ENCODE assay signal across 10 cellular contexts in genomic region chr19:42441047-42441440, GRCh38. TPM values are rescaled to one million over a fixed set of nuclear protein-coding genes. Genes with fewer than 3 reads are reported as not detected.
DNase-seq lines count a peak whose midpoint lies in the region; ATAC-seq and TF ChIP-seq lines count a peak whose summit lies in the region.
"Had no signal": no experiment of that assay in that cellular context is flagged by ENCODE, and none has a peak within 500 bp of the region (broad histone marks: within the 10 kb centered on the region; RNA-seq: fewer than 3 reads in every experiment).

No MANE protein-coding gene starts in this region.

- H3K4me2 ChIP-seq in SK-N-SH, result no peak overlapping the region

- CTCF ChIA-PET in activated CD8-positive, alpha-beta memory T cell treated with anti-CD3 and anti-CD28 coated beads, Interleukin-2, amount 10 ng/mL, durations not matched to agents 7 days and 5 days (lab: Charles Lee), result interaction anchor here (0.5 to 3.7 kb wide), 39 partner anchors 8 to 1977 kb away, joined by 3 to 85 read pairs (median 4); partner anchors contain the start of genes CEACAM1 and GSK3A
- CTCF ChIA-PET in SK-N-SH (lab: Yijun Ruan, JAX), result interaction anchor here (0.9 to 3.4 kb wide), 11 partner anchors 10 to 265 kb away, joined by 3 to 43 read pairs (median 7); partner anchors contain the start of genes CEACAM1 and LIPE

- H2AFZ ChIP-seq in SK-N-SH (ENCODE audit: low read depth), result no peak overlapping the region

- DNase-seq in activated CD8-positive, alpha-beta memory T cell treated with anti-CD3 and anti-CD28 coated beads, Interleukin-2, amount 10 ng/mL, durations not matched to agents 7 days and 5 days, result peak; percentile 61
- no peak for DNase-seq in activated CD8-positive, alpha-beta memory T cell treated with anti-CD3 and anti-CD28 coated beads, Interleukin-2, amount 50 U/mL, for 4 hours
- DNase-seq in NCI-H146 treated with DMSO at 0.1 percent for 48 hours (lab: John Stamatoyannopoulos, UW; ENCODE audit: unreplicated experiment) (peak; percentile 15), iPS-NIHi7 (ENCODE audit: extremely low spot score) (no peak), SK-N-SH (no peak)
- peak in 1 of 3 experiments; percentile 18 for DNase-seq in effector memory CD8-positive, alpha-beta T cell
- no peak for DNase-seq in stimulated activated naive CD8-positive, alpha-beta T cell treated with anti-CD3 and anti-CD28 coated beads, Interleukin-15, Interleukin-2, amounts not matched to agents 100 U/mL and 50 U/mL, for 24 hours

- H3K27me3 ChIP-seq in SK-N-SH (ENCODE audit: insufficient read depth), result no peaks in the 10 kb centered on the region

- no peaks in the 10 kb centered on the region for H3K9me2 ChIP-seq in SK-N-SH

- POLR2A ChIA-PET in SK-N-SH (lab: Yijun Ruan, JAX), result no interaction called here

- H4K20me1 ChIP-seq in SK-N-SH (ENCODE audit: insufficient read depth), result no peaks in the 10 kb centered on the region

- H3K9me3 ChIP-seq in SK-N-SH, result no peaks in the 10 kb centered on the region

- H3K4me3 ChIP-seq in SK-N-SH (ENCODE audit: low read depth in 2 of 2, low read length in 1 of 2), result no peak overlapping the region

- H3K9ac ChIP-seq in SK-N-SH, result no peak overlapping the region

- no peak for TF ChIP-seq EP300 in SK-N-SH (IDR thresholded peaks at IDR 0.05; ENCODE audit: borderline replicate concordance in 1 of 2, low read depth in 1 of 2, low read length in 1 of 2)

- peak overlapping the region; percentile 73 for H3K27ac Mint-ChIP-seq in activated CD8-positive, alpha-beta memory T cell treated with anti-CD3 and anti-CD28 coated beads, Interleukin-2, amount 10 ng/mL, durations not matched to agents 7 days and 5 days
- H3K27ac Mint-ChIP-seq in effector memory CD8-positive, alpha-beta T cell, result peak overlapping the region in 1 of 2 donors; percentile 38

- H3K79me2 ChIP-seq in SK-N-SH (ENCODE audit: insufficient read depth), result no peaks in the 10 kb centered on the region

- H3K36me3 Mint-ChIP-seq in activated CD8-positive, alpha-beta memory T cell treated with anti-CD3 and anti-CD28 coated beads, Interleukin-2, amount 10 ng/mL, durations not matched to agents 7 days and 5 days, result no peaks in the 10 kb centered on the region
- H3K36me3 Mint-ChIP-seq in effector memory CD8-positive, alpha-beta T cell (ENCODE audit: insufficient read depth), result peaks cover 3% of the 10 kb centered on the region

- H3F3A ChIP-seq in SK-N-SH (replicated peaks; ENCODE audit: insufficient read depth), result no peaks in the 10 kb centered on the region

- H3K4me1 Mint-ChIP-seq in activated CD8-positive, alpha-beta memory T cell treated with anti-CD3 and anti-CD28 coated beads, Interleukin-2, amount 10 ng/mL, durations not matched to agents 7 days and 5 days, result peaks cover 35% of the 10 kb centered on the region
- peaks cover 18 to 19% of the 10 kb centered on the region in 2 donors for H3K4me1 Mint-ChIP-seq in effector memory CD8-positive, alpha-beta T cell (ENCODE audit: low read depth in 2 of 2)

- peak overlapping the region; percentile 1 for H3K4me3 Mint-ChIP-seq in activated CD8-positive, alpha-beta memory T cell treated with anti-CD3 and anti-CD28 coated beads, Interleukin-2, amount 10 ng/mL, durations not matched to agents 7 days and 5 days
- H3K4me3 Mint-ChIP-seq in effector memory CD8-positive, alpha-beta T cell, result peak overlapping the region in 1 of 2 donors; percentile 41
- H3K4me3 Mint-ChIP-seq: neural crest cell had no signal

- 89% methylated on average over 2 of the region's 2 CpGs for WGBS in SK-N-SH (ENCODE audit: low lambda C conversion rate)

- H3K27me3 Mint-ChIP-seq in activated CD8-positive, alpha-beta memory T cell treated with anti-CD3 and anti-CD28 coated beads, Interleukin-2, amount 10 ng/mL, durations not matched to agents 7 days and 5 days, result no peaks in the 10 kb centered on the region
- H3K27me3 Mint-ChIP-seq in effector memory CD8-positive, alpha-beta T cell, result no peaks in the 10 kb centered on the region

- TF ChIP-seq CTCF in SK-N-SH (IDR thresholded peaks at IDR 0.05), result no peak

- no peaks in the 10 kb centered on the region for H3K4me1 ChIP-seq in SK-N-SH (ENCODE audit: control insufficient read depth in 1 of 2, insufficient read depth in 2 of 2, low read depth in 1 of 2, low read length in 1 of 2)

- no peak overlapping the region for H3K27ac ChIP-seq in SK-N-SH (ENCODE audit: low read depth in 2 of 2, low read length in 1 of 2)

- H3K36me3 ChIP-seq in SK-N-SH (replicated peaks in 1 of 2; ENCODE audit: control insufficient read depth in 1 of 2, insufficient read depth in 2 of 2, low read length in 1 of 2), result no peaks in the 10 kb centered on the region

- peak; percentile 54 for ATAC-seq in activated CD8-positive, alpha-beta memory T cell treated with anti-CD3 and anti-CD28 coated beads, Interleukin-2, amount 10 ng/mL, durations not matched to agents 7 days and 5 days
- peak; percentile 57 for ATAC-seq in effector memory CD8-positive, alpha-beta T cell (replicated peaks)
- peak; percentile 25 for ATAC-seq in stimulated activated naive CD8-positive, alpha-beta T cell treated with anti-CD3 and anti-CD28 coated beads, Interleukin-15, Interleukin-2, amounts not matched to agents 100 U/mL and 50 U/mL, for 24 hours
- ATAC-seq in HG03565 (IDR thresholded peaks at IDR 0.05; ENCODE audit: unreplicated experiment), result no peak

- H3K9me3 Mint-ChIP-seq in activated CD8-positive, alpha-beta memory T cell treated with anti-CD3 and anti-CD28 coated beads, Interleukin-2, amount 10 ng/mL, durations not matched to agents 7 days and 5 days (ENCODE audit: low read depth), result no peaks in the 10 kb centered on the region
- H3K9me3 Mint-ChIP-seq in effector memory CD8-positive, alpha-beta T cell, result no peaks in the 10 kb centered on the region
- H3K9me3 Mint-ChIP-seq: neural crest cell had no signal

- no peak for TF ChIP-seq RAD21 in SK-N-SH (IDR thresholded peaks at IDR 0.05; ENCODE audit: low read length)

TF ChIP-seq in SK-N-SH, 30 proteins besides CTCF, POLR2A, EP300 and RAD21:
- no peak for TF ChIP-seq MXI1 (IDR thresholded peaks at IDR 0.05; ENCODE audit: low read depth, low read length)
- TF ChIP-seq JUND (IDR thresholded peaks at IDR 0.05), result no peak
- no peak for TF ChIP-seq CHD2 (IDR thresholded peaks at IDR 0.05; ENCODE audit: low read length, partially characterized antibody)
- TF ChIP-seq SIN3A (IDR thresholded peaks at IDR 0.05; ENCODE audit: borderline replicate concordance, low read depth, low read length), result no peak

RNA-seq across cellular contexts. Expression of gene CXCL17, which starts 1.7 kb away (rescaled TPM):
- total RNA-seq in activated CD8-positive, alpha-beta memory T cell treated with anti-CD3 and anti-CD28 coated beads, Interleukin-2, amount 10 ng/mL, durations not matched to agents 7 days and 5 days, result not detected
- not detected in 2 replicates for polyA plus RNA-seq in SK-N-SH (2012; rRNA removed)
- polyA plus RNA-seq in SK-N-SH (2012; cell fraction: cytosol; rRNA removed), result not detected in 2 replicates
- polyA plus RNA-seq in SK-N-SH (2012; cell fraction: nucleus; rRNA removed), result not detected in 2 replicates
- total RNA-seq: neural crest cell had no signal
- polyA plus RNA-seq: AG04450 had no signal

RNA-seq across cellular contexts. Expression of gene LIPE, which starts 13.9 kb away (rescaled TPM):
- 10 to 100 TPM; 41.5 to 44.6 TPM for total RNA-seq in activated CD8-positive, alpha-beta memory T cell treated with anti-CD3 and anti-CD28 coated beads, Interleukin-2, amount 10 ng/mL, durations not matched to agents 7 days and 5 days
- 3.2 and 4.4 TPM in 2 replicates for polyA plus RNA-seq in SK-N-SH (2012; rRNA removed)
- polyA plus RNA-seq in SK-N-SH (2012; cell fraction: cytosol; rRNA removed), result 1.4 and 3.0 TPM in 2 replicates
- polyA plus RNA-seq in SK-N-SH (2012; cell fraction: nucleus; rRNA removed), result 5.1 and 5.2 TPM in 2 replicates

RNA-seq across cellular contexts. Expression of gene CNFN, which starts 50.9 kb away (rescaled TPM):
- not detected for total RNA-seq in activated CD8-positive, alpha-beta memory T cell treated with anti-CD3 and anti-CD28 coated beads, Interleukin-2, amount 10 ng/mL, durations not matched to agents 7 days and 5 days
- 2.3 and 4.5 TPM in 2 replicates for polyA plus RNA-seq in SK-N-SH (2012; rRNA removed)
- polyA plus RNA-seq in SK-N-SH (2012; cell fraction: cytosol; rRNA removed), result 1.4 and 2.9 TPM in 2 replicates
- 0.80 and 4.0 TPM in 2 replicates for polyA plus RNA-seq in SK-N-SH (2012; cell fraction: nucleus; rRNA removed)

Comparison
In these comparisons a context has a peak if more than half of its experiments do, and no peak if none do; other contexts are left out.
1. DNase-seq: peak in activated CD8-positive, alpha-beta memory T cell treated with anti-CD3 and anti-CD28 coated beads, Interleukin-2, amount 10 ng/mL, durations not matched to agents 7 days and 5 days (single experiment) and NCI-H146 treated with DMSO at 0.1 percent for 48 hours (single experiment); none in activated CD8-positive, alpha-beta memory T cell treated with anti-CD3 and anti-CD28 coated beads, Interleukin-2, amount 50 U/mL, for 4 hours (single experiment), stimulated activated naive CD8-positive, alpha-beta T cell treated with anti-CD3 and anti-CD28 coated beads, Interleukin-15, Interleukin-2, amounts not matched to agents 100 U/mL and 50 U/mL, for 24 hours (single experiment), iPS-NIHi7 (single experiment) and SK-N-SH (single experiment).